Comparison of ENCODE assay signal across 1 cellular context in the genomic region with DNA sequence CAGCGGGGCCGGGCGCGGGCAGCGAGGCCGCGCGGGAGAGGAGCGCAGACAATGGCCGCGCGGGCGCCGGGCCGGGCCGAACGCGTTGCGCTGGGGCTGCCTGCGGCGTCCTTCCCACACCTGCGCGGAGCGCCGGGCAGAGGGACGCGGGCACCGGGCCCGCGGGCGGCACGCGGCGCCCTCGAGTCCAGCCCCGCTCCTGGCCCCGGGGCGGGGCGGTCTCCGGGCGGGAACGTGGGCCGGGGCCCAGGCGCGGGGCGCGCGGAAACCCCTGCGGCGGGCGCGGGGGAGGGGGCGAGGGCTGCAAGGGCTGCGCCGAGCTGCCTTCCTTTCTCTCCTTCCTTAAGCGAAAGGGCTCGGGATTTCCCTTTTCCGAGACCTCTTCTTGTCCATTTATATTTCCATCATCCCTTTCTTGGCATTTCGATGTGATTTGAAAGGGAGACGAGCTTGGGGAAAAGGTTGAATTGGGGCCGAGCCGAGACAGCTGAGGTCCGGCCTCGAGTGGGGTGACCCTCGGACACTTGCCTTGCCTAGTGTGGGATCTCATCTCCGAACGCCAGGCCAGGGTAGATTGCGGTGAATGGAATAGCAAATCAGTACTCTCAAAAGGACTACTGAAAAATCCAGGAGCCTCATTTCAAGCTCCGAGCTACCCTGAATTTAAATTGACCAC.
TF ChIP-seq lines count a peak whose summit lies in the region.

No MANE protein-coding gene starts in this region.

TF ChIP-seq in HepG2, 621 proteins besides CTCF, POLR2A, EP300 and RAD21 (continued from another document and continues in another):
- TF ChIP-seq SNRNP70 (IDR thresholded peaks at IDR 0.05; ENCODE audit: low read depth, low read length) (no peak), ZNF430 (CRISPR knock-in tag; IDR thresholded peaks at IDR 0.05) (no peak), RELA (CRISPR knock-in tag; IDR thresholded peaks at IDR 0.05) (no peak), ZNF263 (CRISPR knock-in tag; IDR thresholded peaks at IDR 0.05) (no peak), PRMT3 (CRISPR knock-in tag; IDR thresholded peaks at IDR 0.05; ENCODE audit: borderline replicate concordance, low read depth) (no peak), TBL1XR1 (IDR thresholded peaks at IDR 0.05; ENCODE audit: borderline replicate concordance, low read length, partially characterized antibody) (no peak), ZNF549 (CRISPR knock-in tag; IDR thresholded peaks at IDR 0.05) (no peak), KAT7 (CRISPR knock-in tag; IDR thresholded peaks at IDR 0.05; ENCODE audit: borderline replicate concordance) (no peak), ZNF331 (CRISPR knock-in tag; IDR thresholded peaks at IDR 0.05) (no peak), ZNF564 (CRISPR knock-in tag; IDR thresholded peaks at IDR 0.05) (no peak), PAF1 (CRISPR knock-in tag; IDR thresholded peaks at IDR 0.05) (no peak), SALL1 (CRISPR knock-in tag; IDR thresholded peaks at IDR 0.05) (no peak), DNMT1 (CRISPR knock-in tag; IDR thresholded peaks at IDR 0.05) (0 out of 2 replicates have a peak, but pooled peaks have one; percentile 14), TBX3 (IDR thresholded peaks at IDR 0.05; ENCODE audit: borderline replicate concordance) (no peak), PAX8 (CRISPR knock-in tag; IDR thresholded peaks at IDR 0.05; ENCODE audit: borderline replicate concordance) (no peak), ZNF724P (CRISPR knock-in tag; IDR thresholded peaks at IDR 0.05; ENCODE audit: borderline replicate concordance) (no peak), FOXO1 (CRISPR knock-in tag; IDR thresholded peaks at IDR 0.05) (no peak), ELF1 (CRISPR knock-in tag; IDR thresholded peaks at IDR 0.05) (no peak), CENPT (CRISPR knock-in tag; IDR thresholded peaks at IDR 0.05; ENCODE audit: low read depth) (no peak), GABPB1 (CRISPR knock-in tag; IDR thresholded peaks at IDR 0.05) (no peak), MAFG (CRISPR knock-in tag; IDR thresholded peaks at IDR 0.05) (no peak), RARG (CRISPR knock-in tag; IDR thresholded peaks at IDR 0.05; ENCODE audit: low read depth) (no peak), SMAD9 (CRISPR knock-in tag; IDR thresholded peaks at IDR 0.05) (no peak), ZFP1 (CRISPR knock-in tag; IDR thresholded peaks at IDR 0.05) (no peak), MXI1 (IDR thresholded peaks at IDR 0.05; ENCODE audit: borderline replicate concordance, low read depth, low read length) (peak; percentile 14; the same call in 1 of the 3 replicates), HES4 (CRISPR knock-in tag; IDR thresholded peaks at IDR 0.05; ENCODE audit: borderline replicate concordance) (no peak; the same call in 1 of the 2 replicates), ZEB1 (IDR thresholded peaks at IDR 0.05; ENCODE audit: insufficient replicate concordance, low read depth) (no peak), PHF20 (CRISPR knock-in tag; IDR thresholded peaks at IDR 0.05) (peak; percentile 21; the same call in 1 of the 2 replicates), HNRNPH1 (optimal IDR thresholded peaks at IDR 0.05; ENCODE audit: low read depth, low read length) (no peak), ZNF577 (CRISPR knock-in tag; IDR thresholded peaks at IDR 0.05; ENCODE audit: borderline replicate concordance, low read depth) (no peak), NRL (CRISPR knock-in tag; IDR thresholded peaks at IDR 0.05; ENCODE audit: borderline replicate concordance) (no peak), ZNF747 (CRISPR knock-in tag; IDR thresholded peaks at IDR 0.05; ENCODE audit: borderline replicate concordance) (0 out of 2 replicates have a peak, but pooled peaks have one; percentile 3)
- TF ChIP-seq, protein P1, sequence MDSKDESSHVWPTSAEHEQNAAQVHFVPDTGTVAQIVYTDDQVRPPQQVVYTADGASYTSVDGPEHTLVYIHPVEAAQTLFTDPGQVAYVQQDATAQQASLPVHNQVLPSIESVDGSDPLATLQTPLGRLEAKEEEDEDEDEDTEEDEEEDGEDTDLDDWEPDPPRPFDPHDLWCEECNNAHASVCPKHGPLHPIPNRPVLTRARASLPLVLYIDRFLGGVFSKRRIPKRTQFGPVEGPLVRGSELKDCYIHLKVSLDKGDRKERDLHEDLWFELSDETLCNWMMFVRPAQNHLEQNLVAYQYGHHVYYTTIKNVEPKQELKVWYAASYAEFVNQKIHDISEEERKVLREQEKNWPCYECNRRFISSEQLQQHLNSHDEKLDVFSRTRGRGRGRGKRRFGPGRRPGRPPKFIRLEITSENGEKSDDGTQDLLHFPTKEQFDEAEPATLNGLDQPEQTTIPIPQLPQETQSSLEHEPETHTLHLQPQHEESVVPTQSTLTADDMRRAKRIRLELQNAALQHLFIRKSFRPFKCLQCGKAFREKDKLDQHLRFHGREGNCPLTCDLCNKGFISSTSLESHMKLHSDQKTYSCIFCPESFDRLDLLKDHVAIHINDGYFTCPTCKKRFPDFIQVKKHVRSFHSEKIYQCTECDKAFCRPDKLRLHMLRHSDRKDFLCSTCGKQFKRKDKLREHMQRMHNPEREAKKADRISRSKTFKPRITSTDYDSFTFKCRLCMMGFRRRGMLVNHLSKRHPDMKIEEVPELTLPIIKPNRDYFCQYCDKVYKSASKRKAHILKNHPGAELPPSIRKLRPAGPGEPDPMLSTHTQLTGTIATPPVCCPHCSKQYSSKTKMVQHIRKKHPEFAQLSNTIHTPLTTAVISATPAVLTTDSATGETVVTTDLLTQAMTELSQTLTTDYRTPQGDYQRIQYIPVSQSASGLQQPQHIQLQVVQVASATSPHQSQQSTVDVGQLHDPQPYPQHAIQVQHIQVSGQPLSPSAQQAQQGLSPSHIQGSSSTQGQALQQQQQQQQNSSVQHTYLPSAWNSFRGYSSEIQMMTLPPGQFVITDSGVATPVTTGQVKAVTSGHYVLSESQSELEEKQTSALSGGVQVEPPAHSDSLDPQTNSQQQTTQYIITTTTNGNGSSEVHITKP (CRISPR knock-in tag; IDR thresholded peaks at IDR 0.05; ENCODE audit: low read depth): no peak
- TF ChIP-seq, protein P2, sequence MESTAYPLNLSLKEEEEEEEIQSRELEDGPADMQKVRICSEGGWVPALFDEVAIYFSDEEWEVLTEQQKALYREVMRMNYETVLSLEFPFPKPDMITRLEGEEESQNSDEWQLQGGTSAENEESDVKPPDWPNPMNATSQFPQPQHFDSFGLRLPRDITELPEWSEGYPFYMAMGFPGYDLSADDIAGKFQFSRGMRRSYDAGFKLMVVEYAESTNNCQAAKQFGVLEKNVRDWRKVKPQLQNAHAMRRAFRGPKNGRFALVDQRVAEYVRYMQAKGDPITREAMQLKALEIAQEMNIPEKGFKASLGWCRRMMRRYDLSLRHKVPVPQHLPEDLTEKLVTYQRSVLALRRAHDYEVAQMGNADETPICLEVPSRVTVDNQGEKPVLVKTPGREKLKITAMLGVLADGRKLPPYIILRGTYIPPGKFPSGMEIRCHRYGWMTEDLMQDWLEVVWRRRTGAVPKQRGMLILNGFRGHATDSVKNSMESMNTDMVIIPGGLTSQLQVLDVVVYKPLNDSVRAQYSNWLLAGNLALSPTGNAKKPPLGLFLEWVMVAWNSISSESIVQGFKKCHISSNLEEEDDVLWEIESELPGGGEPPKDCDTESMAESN (CRISPR knock-in tag; conservative IDR thresholded peaks at IDR 0.05): no peak
- TF ChIP-seq, protein P3, sequence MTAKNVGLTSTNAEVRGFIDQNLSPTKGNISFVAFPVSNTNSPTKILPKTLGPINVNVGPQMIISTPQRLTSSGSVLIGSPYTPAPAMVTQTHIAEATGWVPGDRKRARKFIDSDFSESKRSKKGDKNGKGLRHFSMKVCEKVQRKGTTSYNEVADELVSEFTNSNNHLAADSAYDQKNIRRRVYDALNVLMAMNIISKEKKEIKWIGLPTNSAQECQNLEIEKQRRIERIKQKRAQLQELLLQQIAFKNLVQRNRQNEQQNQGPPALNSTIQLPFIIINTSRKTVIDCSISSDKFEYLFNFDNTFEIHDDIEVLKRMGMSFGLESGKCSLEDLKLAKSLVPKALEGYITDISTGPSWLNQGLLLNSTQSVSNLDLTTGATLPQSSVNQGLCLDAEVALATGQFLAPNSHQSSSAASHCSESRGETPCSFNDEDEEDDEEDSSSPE (CRISPR knock-in tag; IDR thresholded peaks at IDR 0.05): peak; percentile 23; the same call in 1 of the 2 replicates
- TF ChIP-seq, protein P4, sequence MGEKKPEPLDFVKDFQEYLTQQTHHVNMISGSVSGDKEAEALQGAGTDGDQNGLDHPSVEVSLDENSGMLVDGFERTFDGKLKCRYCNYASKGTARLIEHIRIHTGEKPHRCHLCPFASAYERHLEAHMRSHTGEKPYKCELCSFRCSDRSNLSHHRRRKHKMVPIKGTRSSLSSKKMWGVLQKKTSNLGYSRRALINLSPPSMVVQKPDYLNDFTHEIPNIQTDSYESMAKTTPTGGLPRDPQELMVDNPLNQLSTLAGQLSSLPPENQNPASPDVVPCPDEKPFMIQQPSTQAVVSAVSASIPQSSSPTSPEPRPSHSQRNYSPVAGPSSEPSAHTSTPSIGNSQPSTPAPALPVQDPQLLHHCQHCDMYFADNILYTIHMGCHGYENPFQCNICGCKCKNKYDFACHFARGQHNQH (CRISPR knock-in tag; IDR thresholded peaks at IDR 0.05): no peak
- TF ChIP-seq, protein P5, sequence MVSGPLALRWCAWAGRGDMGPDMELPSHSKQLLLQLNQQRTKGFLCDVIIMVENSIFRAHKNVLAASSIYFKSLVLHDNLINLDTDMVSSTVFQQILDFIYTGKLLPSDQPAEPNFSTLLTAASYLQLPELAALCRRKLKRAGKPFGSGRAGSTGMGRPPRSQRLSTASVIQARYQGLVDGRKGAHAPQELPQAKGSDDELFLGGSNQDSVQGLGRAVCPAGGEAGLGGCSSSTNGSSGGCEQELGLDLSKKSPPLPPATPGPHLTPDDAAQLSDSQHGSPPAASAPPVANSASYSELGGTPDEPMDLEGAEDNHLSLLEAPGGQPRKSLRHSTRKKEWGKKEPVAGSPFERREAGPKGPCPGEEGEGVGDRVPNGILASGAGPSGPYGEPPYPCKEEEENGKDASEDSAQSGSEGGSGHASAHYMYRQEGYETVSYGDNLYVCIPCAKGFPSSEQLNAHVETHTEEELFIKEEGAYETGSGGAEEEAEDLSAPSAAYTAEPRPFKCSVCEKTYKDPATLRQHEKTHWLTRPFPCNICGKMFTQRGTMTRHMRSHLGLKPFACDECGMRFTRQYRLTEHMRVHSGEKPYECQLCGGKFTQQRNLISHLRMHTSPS (CRISPR knock-in tag; IDR thresholded peaks at IDR 0.05; ENCODE audit: low read depth): no peak
- TF ChIP-seq, protein P6, sequence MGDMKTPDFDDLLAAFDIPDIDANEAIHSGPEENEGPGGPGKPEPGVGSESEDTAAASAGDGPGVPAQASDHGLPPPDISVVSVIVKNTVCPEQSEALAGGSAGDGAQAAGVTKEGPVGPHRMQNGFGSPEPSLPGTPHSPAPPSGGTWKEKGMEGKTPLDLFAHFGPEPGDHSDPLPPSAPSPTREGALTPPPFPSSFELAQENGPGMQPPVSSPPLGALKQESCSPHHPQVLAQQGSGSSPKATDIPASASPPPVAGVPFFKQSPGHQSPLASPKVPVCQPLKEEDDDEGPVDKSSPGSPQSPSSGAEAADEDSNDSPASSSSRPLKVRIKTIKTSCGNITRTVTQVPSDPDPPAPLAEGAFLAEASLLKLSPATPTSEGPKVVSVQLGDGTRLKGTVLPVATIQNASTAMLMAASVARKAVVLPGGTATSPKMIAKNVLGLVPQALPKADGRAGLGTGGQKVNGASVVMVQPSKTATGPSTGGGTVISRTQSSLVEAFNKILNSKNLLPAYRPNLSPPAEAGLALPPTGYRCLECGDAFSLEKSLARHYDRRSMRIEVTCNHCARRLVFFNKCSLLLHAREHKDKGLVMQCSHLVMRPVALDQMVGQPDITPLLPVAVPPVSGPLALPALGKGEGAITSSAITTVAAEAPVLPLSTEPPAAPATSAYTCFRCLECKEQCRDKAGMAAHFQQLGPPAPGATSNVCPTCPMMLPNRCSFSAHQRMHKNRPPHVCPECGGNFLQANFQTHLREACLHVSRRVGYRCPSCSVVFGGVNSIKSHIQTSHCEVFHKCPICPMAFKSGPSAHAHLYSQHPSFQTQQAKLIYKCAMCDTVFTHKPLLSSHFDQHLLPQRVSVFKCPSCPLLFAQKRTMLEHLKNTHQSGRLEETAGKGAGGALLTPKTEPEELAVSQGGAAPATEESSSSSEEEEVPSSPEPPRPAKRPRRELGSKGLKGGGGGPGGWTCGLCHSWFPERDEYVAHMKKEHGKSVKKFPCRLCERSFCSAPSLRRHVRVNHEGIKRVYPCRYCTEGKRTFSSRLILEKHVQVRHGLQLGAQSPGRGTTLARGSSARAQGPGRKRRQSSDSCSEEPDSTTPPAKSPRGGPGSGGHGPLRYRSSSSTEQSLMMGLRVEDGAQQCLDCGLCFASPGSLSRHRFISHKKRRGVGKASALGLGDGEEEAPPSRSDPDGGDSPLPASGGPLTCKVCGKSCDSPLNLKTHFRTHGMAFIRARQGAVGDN (CRISPR knock-in tag; IDR thresholded peaks at IDR 0.05): no peak
- TF ChIP-seq, protein P7, sequence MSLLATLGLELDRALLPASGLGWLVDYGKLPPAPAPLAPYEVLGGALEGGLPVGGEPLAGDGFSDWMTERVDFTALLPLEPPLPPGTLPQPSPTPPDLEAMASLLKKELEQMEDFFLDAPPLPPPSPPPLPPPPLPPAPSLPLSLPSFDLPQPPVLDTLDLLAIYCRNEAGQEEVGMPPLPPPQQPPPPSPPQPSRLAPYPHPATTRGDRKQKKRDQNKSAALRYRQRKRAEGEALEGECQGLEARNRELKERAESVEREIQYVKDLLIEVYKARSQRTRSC (CRISPR knock-in tag; IDR thresholded peaks at IDR 0.05; ENCODE audit: low read depth): no peak
- TF ChIP-seq, protein P8, sequence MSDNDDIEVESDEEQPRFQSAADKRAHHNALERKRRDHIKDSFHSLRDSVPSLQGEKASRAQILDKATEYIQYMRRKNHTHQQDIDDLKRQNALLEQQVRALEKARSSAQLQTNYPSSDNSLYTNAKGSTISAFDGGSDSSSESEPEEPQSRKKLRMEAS (IDR thresholded peaks at IDR 0.05): peak; percentile 44; the same call in 1 of the 2 replicates
- TF ChIP-seq, protein P9, sequence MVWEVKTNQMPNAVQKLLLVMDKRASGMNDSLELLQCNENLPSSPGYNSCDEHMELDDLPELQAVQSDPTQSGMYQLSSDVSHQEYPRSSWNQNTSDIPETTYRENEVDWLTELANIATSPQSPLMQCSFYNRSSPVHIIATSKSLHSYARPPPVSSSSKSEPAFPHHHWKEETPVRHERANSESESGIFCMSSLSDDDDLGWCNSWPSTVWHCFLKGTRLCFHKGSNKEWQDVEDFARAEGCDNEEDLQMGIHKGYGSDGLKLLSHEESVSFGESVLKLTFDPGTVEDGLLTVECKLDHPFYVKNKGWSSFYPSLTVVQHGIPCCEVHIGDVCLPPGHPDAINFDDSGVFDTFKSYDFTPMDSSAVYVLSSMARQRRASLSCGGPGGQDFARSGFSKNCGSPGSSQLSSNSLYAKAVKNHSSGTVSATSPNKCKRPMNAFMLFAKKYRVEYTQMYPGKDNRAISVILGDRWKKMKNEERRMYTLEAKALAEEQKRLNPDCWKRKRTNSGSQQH (CRISPR knock-in tag; IDR thresholded peaks at IDR 0.05; ENCODE audit: low read depth): no peak
- TF ChIP-seq, protein P10, sequence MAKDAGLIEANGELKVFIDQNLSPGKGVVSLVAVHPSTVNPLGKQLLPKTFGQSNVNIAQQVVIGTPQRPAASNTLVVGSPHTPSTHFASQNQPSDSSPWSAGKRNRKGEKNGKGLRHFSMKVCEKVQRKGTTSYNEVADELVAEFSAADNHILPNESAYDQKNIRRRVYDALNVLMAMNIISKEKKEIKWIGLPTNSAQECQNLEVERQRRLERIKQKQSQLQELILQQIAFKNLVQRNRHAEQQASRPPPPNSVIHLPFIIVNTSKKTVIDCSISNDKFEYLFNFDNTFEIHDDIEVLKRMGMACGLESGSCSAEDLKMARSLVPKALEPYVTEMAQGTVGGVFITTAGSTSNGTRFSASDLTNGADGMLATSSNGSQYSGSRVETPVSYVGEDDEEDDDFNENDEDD (CRISPR knock-in tag; IDR thresholded peaks at IDR 0.05; ENCODE audit: borderline replicate concordance): peak; percentile 62; the same call in 1 of the 2 replicates
